Comparison of ENCODE assay signal across 1 cellular context in genomic region chr19:47600246-47601179, GRCh38.
A peak's percentile ranks its signal among the peaks of the same experiment; 100 is the strongest.
TF ChIP-seq lines count a peak whose summit lies in the region.

No MANE protein-coding gene starts in this region.

TF ChIP-seq in GM12878, 131 proteins besides CTCF, POLR2A, EP300 and RAD21 (continued from another document):
- TF ChIP-seq CEBPZ (IDR thresholded peaks at IDR 0.05; ENCODE audit: low read depth, low read length) (no peak), SP1 (IDR thresholded peaks at IDR 0.05; ENCODE audit: low read depth, low read length) (peak; percentile 88), ZBTB40 (IDR thresholded peaks at IDR 0.05; ENCODE audit: borderline replicate concordance) (peak; percentile 42), ELK1 (IDR thresholded peaks at IDR 0.05; ENCODE audit: low read depth, low read length) (no peak), EGR1 (IDR thresholded peaks at IDR 0.05; ENCODE audit: borderline replicate concordance in 1 of 2, low read depth in 2 of 2, low read length in 2 of 2) (peak in 1 of 2 experiments; percentile 58; a peak in 2 of 3 replicates), SMAD5 (IDR thresholded peaks at IDR 0.05; ENCODE audit: low read depth) (peak; percentile 69; the same call in 1 of the 2 replicates), SREBF2 (IDR thresholded peaks at IDR 0.05; ENCODE audit: low read length) (no peak), WRNIP1 (IDR thresholded peaks at IDR 0.05; ENCODE audit: borderline replicate concordance, low read depth, low read length) (no peak), ZNF217 (IDR thresholded peaks at IDR 0.05) (no peak), ZNF274 (IDR thresholded peaks at IDR 0.05; ENCODE audit: insufficient read depth, insufficient read length) (no peak), EED (IDR thresholded peaks at IDR 0.05; ENCODE audit: low read depth) (no peak), BCL11A (IDR thresholded peaks at IDR 0.05; ENCODE audit: low read depth, low read length) (no peak), CHD2 (IDR thresholded peaks at IDR 0.05; ENCODE audit: borderline replicate concordance, low read depth, low read length) (0 out of 2 replicates have a peak, but pooled peaks have one; percentile 16), IKZF2 (IDR thresholded peaks at IDR 0.05) (0 out of 4 replicates have a peak, but pooled peaks of 1 of the 2 experiments have one; percentile 8), BACH1 (IDR thresholded peaks at IDR 0.05; ENCODE audit: borderline replicate concordance) (no peak), PAX5 (IDR thresholded peaks at IDR 0.05; ENCODE audit: borderline replicate concordance, low read depth, low read length) (peak; percentile 40; the same call in 1 of the 2 replicates), POLR2AphosphoS5 (IDR thresholded peaks at IDR 0.05; ENCODE audit: low read length) (peak; percentile 86), CBX5 (IDR thresholded peaks at IDR 0.05; ENCODE audit: low read depth) (peak; percentile 27; the same call in 1 of the 2 replicates), NR2C2 (IDR thresholded peaks at IDR 0.05; ENCODE audit: borderline replicate concordance, control insufficient read depth, insufficient read length, low read depth) (no peak), ZNF384 (IDR thresholded peaks at IDR 0.05; ENCODE audit: borderline replicate concordance, low read depth, low read length) (peak; percentile 70; the same call in 1 of the 2 replicates), ZZZ3 (IDR thresholded peaks at IDR 0.05; ENCODE audit: control insufficient read depth, insufficient read length, low read depth) (no peak), TCF7 (IDR thresholded peaks at IDR 0.05; ENCODE audit: borderline replicate concordance) (no peak), NBN (IDR thresholded peaks at IDR 0.05) (no peak)
